ENCODE assay signal across 25 cellular contexts in genomic region chr19:38815059-38816001, GRCh38. TPM values are rescaled to one million over a fixed set of nuclear protein-coding genes. Genes with fewer than 3 reads are reported as not detected.
DNase-seq lines count a peak whose midpoint lies in the region; ATAC-seq and TF ChIP-seq lines count a peak whose summit lies in the region.
"Had no signal": no experiment of that assay in that cellular context is flagged by ENCODE, and none has a peak within 500 bp of the region (broad histone marks: within the 10 kb centered on the region; RNA-seq: fewer than 3 reads in every experiment).

No MANE protein-coding gene starts in this region.

- H4K20me1 ChIP-seq in hepatocyte (ENCODE audit: insufficient read depth, poor library complexity, severe bottlenecking): no peaks in the 10 kb centered on the region

- H3K9me3 Mint-ChIP-seq in type B pancreatic cell: no peaks in the 10 kb centered on the region
- H3K9me3 Mint-ChIP-seq in activated naive CD4-positive, alpha-beta T cell treated with anti-CD3 and anti-CD28 coated beads, Interleukin-2, amount 10 ng/mL, durations not matched to agents 7 days and 5 days: no peaks in the 10 kb centered on the region
- H3K9me3 Mint-ChIP-seq in naive thymus-derived CD4-positive, alpha-beta T cell: no peaks in the 10 kb centered on the region
- H3K9me3 Mint-ChIP-seq: activated T-cell treated with anti-CD3 and anti-CD28 coated beads, Interleukin-2, amount 50 U/mL, for 4 hours; central memory CD8-positive, alpha-beta T cell; neural crest cell had no signal

- no peak overlapping the region for H2AFZ ChIP-seq in hepatocyte

- peak; percentile 13 for ATAC-seq in Panc1
- ATAC-seq in naive thymus-derived CD4-positive, alpha-beta T cell: no peak
- ATAC-seq: activated T-cell treated with anti-CD3 and anti-CD28 coated beads, Interleukin-2, amount 50 U/mL, for 4 hours; left lung; stimulated activated naive CD8-positive, alpha-beta T cell treated with anti-CD3 and anti-CD28 coated beads, Interleukin-15, Interleukin-2, amounts not matched to agents 100 U/mL and 50 U/mL, for 24 hours had no signal

- H3K27ac Mint-ChIP-seq in type B pancreatic cell: peak overlapping the region; percentile 24
- H3K27ac Mint-ChIP-seq in activated naive CD4-positive, alpha-beta T cell treated with anti-CD3 and anti-CD28 coated beads, Interleukin-2, amount 10 ng/mL, durations not matched to agents 7 days and 5 days: no peak overlapping the region
- peak overlapping the region in 1 of 9 donors; percentile 38 for H3K27ac Mint-ChIP-seq in naive thymus-derived CD4-positive, alpha-beta T cell

- H3K27me3 Mint-ChIP-seq in type B pancreatic cell: no peaks in the 10 kb centered on the region
- no peaks in the 10 kb centered on the region for H3K27me3 Mint-ChIP-seq in activated naive CD4-positive, alpha-beta T cell treated with anti-CD3 and anti-CD28 coated beads, Interleukin-2, amount 10 ng/mL, durations not matched to agents 7 days and 5 days
- H3K27me3 Mint-ChIP-seq in naive thymus-derived CD4-positive, alpha-beta T cell: no peaks in the 10 kb centered on the region
- H3K27me3 Mint-ChIP-seq: central memory CD8-positive, alpha-beta T cell had no signal

- no peak overlapping the region for H3K4me3 ChIP-seq in H7 (ENCODE audit: insufficient read depth, low read depth, low read length)
- H3K4me3 ChIP-seq in Panc1 (ENCODE audit: low read depth in 2 of 2, low read length in 2 of 2): no peak overlapping the region
- H3K4me3 ChIP-seq in hepatocyte: no peak overlapping the region
- H3K4me3 ChIP-seq in naive thymus-derived CD4-positive, alpha-beta T cell (ENCODE audit: low read length): no peak overlapping the region
- H3K4me3 ChIP-seq: esophagus squamous epithelium, left lung, psoas muscle, SK-N-MC, tibial artery had no signal

- CTCF ChIA-PET in Panc1 (lab: Charles Lee): interaction anchor here (0.6 kb wide), 1 partner anchor 23 kb away, joined by 3 read pairs; no protein-coding TSS in a partner anchor
- CTCF ChIA-PET in activated naive CD4-positive, alpha-beta T cell treated with anti-CD3 and anti-CD28 coated beads, Interleukin-2, amount 10 ng/mL, durations not matched to agents 7 days and 5 days (lab: Charles Lee): no interaction called here
- CTCF ChIA-PET in naive thymus-derived CD4-positive, alpha-beta T cell (lab: Charles Lee): no interaction called here

- peak; percentile 83 for DNase-seq in H7
- no peak for DNase-seq in Panc1 (ENCODE audit: low read depth, low spot score)
- peak; percentile 64 for DNase-seq in hepatocyte (ENCODE audit: low spot score)
- DNase-seq in type B pancreatic cell (ENCODE audit: extremely low spot score, unreplicated experiment): no peak
- no peak for DNase-seq in activated naive CD4-positive, alpha-beta T cell treated with anti-CD3 and anti-CD28 coated beads, Interleukin-2, amount 10 ng/mL, durations not matched to agents 7 days and 5 days
- DNase-seq in SK-N-DZ (ENCODE audit: low spot score): no peak
- no peak for DNase-seq in naive thymus-derived CD4-positive, alpha-beta T cell
- DNase-seq: activated CD4-positive, CD25-positive, alpha-beta regulatory T cell treated with anti-CD3 and anti-CD28 coated beads, Interleukin-2, amount 50 U/mL, for 72 hours; activated CD8-positive, alpha-beta memory T cell treated with anti-CD3 and anti-CD28 coated beads for 24 hours; activated naive CD4-positive, alpha-beta T cell treated with Interleukin-2 at 50 U/mL for 16 hours; activated T-cell treated with anti-CD3 and anti-CD28 coated beads, Interleukin-2, amount 50 U/mL, for 4 hours; BE2C; esophagus squamous epithelium; left lung; midbrain; NCI-H1694 treated with DMSO at 0.1 percent for 48 hours; NCI-H226; psoas muscle; stimulated activated CD4-positive, alpha-beta T cell treated with anti-CD3 and anti-CD28 coated beads, Interleukin-2, amount 100 ng/mL, for 48 hours; stimulated activated naive CD8-positive, alpha-beta T cell treated with anti-CD3 and anti-CD28 coated beads, Interleukin-15, Interleukin-2, amounts not matched to agents 100 U/mL and 50 U/mL, for 24 hours; tibial artery had no signal

- TF ChIP-seq CTCF in Panc1 (IDR thresholded peaks at IDR 0.05): no peak
- TF ChIP-seq CTCF in hepatocyte (IDR thresholded peaks at IDR 0.05; ENCODE audit: poor library complexity): no peak
- TF ChIP-seq CTCF in type B pancreatic cell (conservative IDR thresholded peaks at IDR 0.05): no peak

- H3K4me1 ChIP-seq in Panc1 (ENCODE audit: control insufficient read depth, insufficient read depth, low read length): peaks cover 8% of the 10 kb centered on the region
- peaks cover 22% of the 10 kb centered on the region for H3K4me1 ChIP-seq in hepatocyte (ENCODE audit: insufficient read depth)
- no peaks in the 10 kb centered on the region for H3K4me1 ChIP-seq in naive thymus-derived CD4-positive, alpha-beta T cell (ENCODE audit: control insufficient read depth in 2 of 2, insufficient read depth in 2 of 2, low read length in 2 of 2)
- H3K4me1 ChIP-seq: esophagus squamous epithelium, left lung, tibial artery had no signal

- no peak overlapping the region for H3K4me3 Mint-ChIP-seq in type B pancreatic cell
- no peak overlapping the region for H3K4me3 Mint-ChIP-seq in activated naive CD4-positive, alpha-beta T cell treated with anti-CD3 and anti-CD28 coated beads, Interleukin-2, amount 10 ng/mL, durations not matched to agents 7 days and 5 days
- no peak overlapping the region for H3K4me3 Mint-ChIP-seq in naive thymus-derived CD4-positive, alpha-beta T cell
- H3K4me3 Mint-ChIP-seq: activated T-cell treated with anti-CD3 and anti-CD28 coated beads, Interleukin-2, amount 50 U/mL, for 4 hours; central memory CD8-positive, alpha-beta T cell; neural crest cell had no signal

- H3K36me3 Mint-ChIP-seq in type B pancreatic cell: peaks cover 12% of the 10 kb centered on the region
- H3K36me3 Mint-ChIP-seq in activated naive CD4-positive, alpha-beta T cell treated with anti-CD3 and anti-CD28 coated beads, Interleukin-2, amount 10 ng/mL, durations not matched to agents 7 days and 5 days: peaks cover 19% of the 10 kb centered on the region
- H3K36me3 Mint-ChIP-seq in naive thymus-derived CD4-positive, alpha-beta T cell: peaks cover under 1 to 13% (median 4%) of the 10 kb centered on the region in 5 donors

- POLR2A ChIA-PET in Panc1 (lab: Charles Lee): interaction anchor here (1.4 kb wide), 1 partner anchor 15 kb away, joined by 3 read pairs; no protein-coding TSS in a partner anchor
- POLR2A ChIA-PET in naive thymus-derived CD4-positive, alpha-beta T cell (lab: Charles Lee): no interaction called here

- H3K9me2 ChIP-seq in hepatocyte (replicated peaks; ENCODE audit: insufficient read depth): no peaks in the 10 kb centered on the region

- peaks cover 7% of the 10 kb centered on the region for H3K4me1 Mint-ChIP-seq in type B pancreatic cell (ENCODE audit: unreplicated experiment)
- no peaks in the 10 kb centered on the region for H3K4me1 Mint-ChIP-seq in activated naive CD4-positive, alpha-beta T cell treated with anti-CD3 and anti-CD28 coated beads, Interleukin-2, amount 10 ng/mL, durations not matched to agents 7 days and 5 days
- peaks cover 0 to 5% (median under 1%) of the 10 kb centered on the region in 7 donors for H3K4me1 Mint-ChIP-seq in naive thymus-derived CD4-positive, alpha-beta T cell
- H3K4me1 Mint-ChIP-seq: central memory CD8-positive, alpha-beta T cell had no signal

- no peak overlapping the region for H3K4me2 ChIP-seq in hepatocyte

- H3K36me3 ChIP-seq in H7 (replicated peaks; ENCODE audit: control insufficient read depth, insufficient read depth, low read length) (peaks cover 4% of the 10 kb centered on the region), Panc1 (ENCODE audit: control insufficient read depth, insufficient read depth, low read length) (peaks cover 8% of the 10 kb centered on the region; the same call in 1 of the 2 replicates), hepatocyte (replicated peaks; ENCODE audit: insufficient read depth, low read depth) (no peaks in the 10 kb centered on the region)
- peaks cover 4 to 39% (median 19%) of the 10 kb centered on the region in 3 experiments for H3K36me3 ChIP-seq in naive thymus-derived CD4-positive, alpha-beta T cell (ENCODE audit: control insufficient read depth in 2 of 3, insufficient read depth in 3 of 3, low read length in 3 of 3)
- H3K36me3 ChIP-seq: BE2C had no signal

- H3K27ac ChIP-seq in Panc1 (ENCODE audit: low read length) (no peak overlapping the region), hepatocyte (peak overlapping the region; percentile 88)
- H3K27ac ChIP-seq in naive thymus-derived CD4-positive, alpha-beta T cell (ENCODE audit: low read depth, low read length): no peak overlapping the region
- H3K27ac ChIP-seq: esophagus squamous epithelium, left lung, psoas muscle, SK-N-MC, tibial artery had no signal

- in situ Hi-C loops in Panc1 (cut with HindIII; ENCODE audit: low pct_unique_long_range_greater_than_20kb, low sequenced_read_pairs): no loop called here

- no peaks in the 10 kb centered on the region for H3K27me3 ChIP-seq in H7 (ENCODE audit: control insufficient read depth, insufficient read depth, low read length)
- no peaks in the 10 kb centered on the region for H3K27me3 ChIP-seq in Panc1 (ENCODE audit: control insufficient read depth, insufficient read depth, low read length)
- no peaks in the 10 kb centered on the region for H3K27me3 ChIP-seq in hepatocyte
- H3K27me3 ChIP-seq in naive thymus-derived CD4-positive, alpha-beta T cell (ENCODE audit: control insufficient read depth in 2 of 2, insufficient read depth in 2 of 2, low read length in 2 of 2): no peaks in the 10 kb centered on the region
- H3K27me3 ChIP-seq: BE2C, esophagus squamous epithelium, left lung, tibial artery had no signal

- WGBS in hepatocyte (ENCODE audit: low lambda C conversion rate, missing lambda C conversion rate): 90% methylated on average over 34 of the region's 34 CpGs

- intact Hi-C loops in Panc1 (cut with micrococcal nuclease; ENCODE audit: unreplicated experiment): no loop called here
- intact Hi-C loops in naive thymus-derived CD4-positive, alpha-beta T cell (cut with micrococcal nuclease): no loop called here

- H3K9me3 ChIP-seq in Panc1 (ENCODE audit: control insufficient read depth, insufficient read depth, low read depth, low read length) (no peaks in the 10 kb centered on the region), hepatocyte (ENCODE audit: low read depth) (no peaks in the 10 kb centered on the region)
- H3K9me3 ChIP-seq in naive thymus-derived CD4-positive, alpha-beta T cell (ENCODE audit: control insufficient read depth in 2 of 3, low read length in 3 of 3): no peaks in the 10 kb centered on the region
- H3K9me3 ChIP-seq: BE2C, esophagus squamous epithelium, left lung, psoas muscle, tibial artery had no signal

- H3K79me2 ChIP-seq in hepatocyte: peaks cover 7% of the 10 kb centered on the region

- TSS peak; percentile 86 for BruUV-seq in Panc1 (replicated peaks; lab: Mats Ljungman, UMichigan)

RNA-seq across cellular contexts. Expression of gene LGALS4, which starts 2.6 kb away (rescaled TPM):
- total RNA-seq in H7 (2014; rRNA removed; shearing (Covaris generic)): not detected in 2 replicates
- 3.9 TPM for total RNA-seq in Panc1 (2021; ENCODE audit: unreplicated experiment)
- polyA plus RNA-seq in Panc1 (2012; ENCODE audit: insufficient read length): 7.6 TPM
- total RNA-seq in hepatocyte: 147 and 148 TPM in 2 replicates
- polyA plus RNA-seq in hepatocyte: 181 and 199 TPM in 2 replicates
- 33.4 and 104 TPM in 2 replicates for total RNA-seq in type B pancreatic cell (ENCODE audit: low replicate concordance)
- polyA plus RNA-seq in SK-N-DZ (2014; cell fraction: cytosol; rRNA removed): 0.30 and 1.6 TPM in 2 replicates
- 1.2 and 2.6 TPM in 2 replicates for polyA plus RNA-seq in SK-N-DZ (2014; cell fraction: nucleus; rRNA removed)
- total RNA-seq in naive thymus-derived CD4-positive, alpha-beta T cell: 1 to 10 TPM; 2.3 to 9.8 (median 7.2) TPM
- polyA plus RNA-seq in naive thymus-derived CD4-positive, alpha-beta T cell: under 1 TPM; 0.13 to 0.31 TPM
- total RNA-seq: skeletal muscle tissue had no signal

RNA-seq across cellular contexts. Expression of gene ECH1, which starts 16.3 kb away (rescaled TPM):
- 97.6 and 109 TPM in 2 replicates for total RNA-seq in H7 (2014; rRNA removed; shearing (Covaris generic))
- total RNA-seq in Panc1 (2021; ENCODE audit: unreplicated experiment) (945 TPM), hepatocyte (125 and 133 TPM in 2 replicates), type B pancreatic cell (ENCODE audit: low replicate concordance) (134 and 142 TPM in 2 replicates)
- 2,203 TPM for polyA plus RNA-seq in Panc1 (2012; ENCODE audit: insufficient read length)
- 272 and 284 TPM in 2 replicates for polyA plus RNA-seq in hepatocyte
- 41.5 and 44.5 TPM in 2 replicates for polyA plus RNA-seq in SK-N-DZ (2014; cell fraction: cytosol; rRNA removed)
- polyA plus RNA-seq in SK-N-DZ (2014; cell fraction: nucleus; rRNA removed): 25.2 and 62.0 TPM in 2 replicates
- 100 to 1,000 TPM in 4 of 5 experiments, 10 to 100 TPM in 1; 71.9 to 149 (median 114) TPM for total RNA-seq in naive thymus-derived CD4-positive, alpha-beta T cell
- polyA plus RNA-seq in naive thymus-derived CD4-positive, alpha-beta T cell: 100 to 1,000 TPM; 216 to 279 TPM

RNA-seq across cellular contexts. Expression of gene LGALS7B, which starts 26.3 kb away (rescaled TPM):
- not detected in 2 replicates for total RNA-seq in H7 (2014; rRNA removed; shearing (Covaris generic))
- total RNA-seq in Panc1 (2021; ENCODE audit: unreplicated experiment) (3.6 TPM), hepatocyte (0.64 TPM in 1 of 2 replicates, not detected in the other), type B pancreatic cell (ENCODE audit: low replicate concordance) (not detected in 2 replicates)
- polyA plus RNA-seq in Panc1 (2012; ENCODE audit: insufficient read length): 8.1 TPM
- polyA plus RNA-seq in hepatocyte: 0.72 TPM in 1 of 2 replicates, not detected in the other
- 3.8 TPM in 1 of 2 replicates, not detected in the other for polyA plus RNA-seq in SK-N-DZ (2014; cell fraction: cytosol; rRNA removed)
- polyA plus RNA-seq in SK-N-DZ (2014; cell fraction: nucleus; rRNA removed): not detected in 2 replicates
- not detected for total RNA-seq in naive thymus-derived CD4-positive, alpha-beta T cell
- polyA plus RNA-seq in naive thymus-derived CD4-positive, alpha-beta T cell: not detected
- total RNA-seq: activated T-cell treated with anti-CD3 and anti-CD28 coated beads, Interleukin-2, amount 50 U/mL, for 4 hours; left lung; neural crest cell; psoas muscle; skeletal muscle tissue had no signal

RNA-seq across cellular contexts. Expression of gene HNRNPL, which starts 34.5 kb away (rescaled TPM):
- total RNA-seq in H7 (2014; rRNA removed; shearing (Covaris generic)): 454 and 591 TPM in 2 replicates
- 749 TPM for total RNA-seq in Panc1 (2021; ENCODE audit: unreplicated experiment)
- 460 TPM for polyA plus RNA-seq in Panc1 (2012; ENCODE audit: insufficient read length)
- total RNA-seq in hepatocyte: 154 and 209 TPM in 2 replicates
- 169 and 184 TPM in 2 replicates for polyA plus RNA-seq in hepatocyte
- total RNA-seq in type B pancreatic cell (ENCODE audit: low replicate concordance): 338 and 451 TPM in 2 replicates
- 252 and 301 TPM in 2 replicates for polyA plus RNA-seq in SK-N-DZ (2014; cell fraction: cytosol; rRNA removed)
- 265 and 301 TPM in 2 replicates for polyA plus RNA-seq in SK-N-DZ (2014; cell fraction: nucleus; rRNA removed)
- 100 to 1,000 TPM; 339 to 539 (median 505) TPM for total RNA-seq in naive thymus-derived CD4-positive, alpha-beta T cell
- 10 to 100 TPM; 70.6 to 78.7 TPM for polyA plus RNA-seq in naive thymus-derived CD4-positive, alpha-beta T cell

RNA-seq across cellular contexts. Expression of gene LGALS7, which starts 42.0 kb away (rescaled TPM):
- total RNA-seq in H7 (2014; rRNA removed; shearing (Covaris generic)): 0.37 and 1.9 TPM in 2 replicates
- total RNA-seq in Panc1 (2021; ENCODE audit: unreplicated experiment): not detected
- not detected for polyA plus RNA-seq in Panc1 (2012; ENCODE audit: insufficient read length)
- total RNA-seq in hepatocyte: not detected in 2 replicates
- polyA plus RNA-seq in hepatocyte: 1.2 TPM in 2 replicates
- 1.8 and 1.9 TPM in 2 replicates for total RNA-seq in type B pancreatic cell (ENCODE audit: low replicate concordance)
- not detected in 2 replicates for polyA plus RNA-seq in SK-N-DZ (2014; cell fraction: cytosol; rRNA removed)
- polyA plus RNA-seq in SK-N-DZ (2014; cell fraction: nucleus; rRNA removed): not detected in 2 replicates
- total RNA-seq in naive thymus-derived CD4-positive, alpha-beta T cell: not detected
- polyA plus RNA-seq in naive thymus-derived CD4-positive, alpha-beta T cell: not detected
- total RNA-seq: activated T-cell treated with anti-CD3 and anti-CD28 coated beads, Interleukin-2, amount 50 U/mL, for 4 hours; neural crest cell; psoas muscle had no signal
- polyA plus RNA-seq: psoas muscle had no signal

Comparison
In these comparisons a context has a peak if more than half of its experiments do, and no peak if none do; other contexts are left out.
1. DNase-seq: peak in H7 (single experiment) and hepatocyte (single experiment); none in Panc1 (single experiment), type B pancreatic cell (single experiment), activated naive CD4-positive, alpha-beta T cell treated with anti-CD3 and anti-CD28 coated beads, Interleukin-2, amount 10 ng/mL, durations not matched to agents 7 days and 5 days (single experiment), SK-N-DZ (single experiment) and naive thymus-derived CD4-positive, alpha-beta T cell (0 of 9).